ENCODE assay signal across 1 cellular context in the genomic region with DNA sequence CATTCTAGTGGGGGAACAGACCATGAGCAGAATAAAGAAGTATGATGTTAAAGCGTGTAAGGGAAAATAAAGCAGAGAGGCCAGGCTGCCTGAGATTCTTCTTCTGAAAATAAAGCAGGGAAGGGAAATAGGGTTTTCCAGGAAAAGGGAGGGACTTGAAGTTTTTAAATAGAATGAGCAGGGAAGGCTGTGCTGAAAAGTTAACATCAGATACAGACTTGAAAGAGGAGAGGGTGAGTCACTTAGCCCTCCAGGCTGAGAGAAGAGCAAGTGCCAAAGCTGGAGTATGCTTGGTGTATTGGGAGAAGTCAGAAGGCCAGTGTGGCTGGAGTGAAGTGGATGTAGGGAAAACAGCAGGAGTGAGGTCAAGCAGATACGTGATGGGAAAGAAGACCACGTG.
TF ChIP-seq lines count a peak whose summit lies in the region.

No MANE protein-coding gene starts in this region.

TF ChIP-seq in A549, 52 proteins besides CTCF, POLR2A, EP300 and RAD21 (continued from another document):
- no peak for TF ChIP-seq REST (IDR thresholded peaks at IDR 0.05)
- no peak for TF ChIP-seq FOSL2 (IDR thresholded peaks at IDR 0.05)
- no peak for TF ChIP-seq FOSL2 (CRISPR knock-in tag; IDR thresholded peaks at IDR 0.05)
- TF ChIP-seq TFCP2L1 (CRISPR knock-in tag; IDR thresholded peaks at IDR 0.05), result no peak
- no peak for TF ChIP-seq HES2 (IDR thresholded peaks at IDR 0.05)
- no peak for TF ChIP-seq NPAS2 (CRISPR knock-in tag; IDR thresholded peaks at IDR 0.05; ENCODE audit: borderline replicate concordance)
- TF ChIP-seq EHF (CRISPR knock-in tag; IDR thresholded peaks at IDR 0.05), result no peak
- TF ChIP-seq NFE2L2 (conservative IDR thresholded peaks at IDR 0.05; ENCODE audit: low read length), result no peak
- no peak for TF ChIP-seq ZSCAN20 (CRISPR knock-in tag; IDR thresholded peaks at IDR 0.05)
